ENCODE assay signal across 32 cellular contexts in the genomic region with DNA sequence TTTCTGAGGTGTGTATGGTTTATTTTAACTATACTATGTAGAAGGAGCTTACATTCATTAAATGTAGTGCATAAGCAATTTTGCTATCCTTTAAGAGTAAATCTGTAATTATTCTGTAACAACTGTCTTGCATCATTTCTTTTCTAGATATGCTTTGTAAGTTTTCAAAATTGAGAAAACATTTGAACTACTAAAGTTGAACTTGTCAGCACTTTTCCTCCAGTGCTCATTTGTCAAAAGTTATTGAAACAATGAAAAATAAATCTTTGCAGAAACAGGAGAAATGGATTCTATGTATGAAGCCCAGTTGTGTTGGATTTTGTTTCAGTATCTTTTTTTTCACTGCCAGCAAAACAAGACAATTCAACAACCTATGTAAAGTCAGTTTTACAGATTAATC. TPM values are rescaled to one million over a fixed set of nuclear protein-coding genes. Genes with fewer than 3 reads are reported as not detected.
"Had no signal": no experiment of that assay in that cellular context is flagged by ENCODE, and none has a peak within 500 bp of the region (broad histone marks: within the 10 kb centered on the region; RNA-seq: fewer than 3 reads in every experiment).

No MANE protein-coding gene starts in this region.

- H3K4me1 ChIP-seq: left lung, lower lobe of right lung, right atrium auricular region, suprapubic skin, tibial artery, upper lobe of right lung, uterus had no signal

- DNase-seq: hypothalamus; immature natural killer cell; kidney; left colon; left lung; lower lobe of right lung; mammary epithelial cell; mesenchymal stem cell; naive thymus-derived CD8-positive, alpha-beta T cell; occipital lobe; ovary; stimulated activated CD4-positive, alpha-beta T cell treated with anti-CD3 and anti-CD28 coated beads, Interleukin-12 subunit alpha, Interleukin-12 subunit beta, amount 100 ng/mL, for 4 hours; stimulated activated CD4-positive, alpha-beta T cell treated with anti-CD3 and anti-CD28 coated beads, Interleukin-15, amount 100 ng/mL, for 24 hours; stimulated activated CD4-positive, alpha-beta T cell treated with anti-CD3 and anti-CD28 coated beads, Interleukin-2, amount 100 ng/mL, for 24 hours; stimulated activated CD4-positive, alpha-beta T cell treated with anti-CD3 and anti-CD28 coated beads, Interleukin-4, amount 100 ng/mL, for 1 hour; stimulated activated naive CD4-positive, alpha-beta T cell; tibial artery; trophoblast cell; upper lobe of right lung; uterus had no signal

- H3K36me3 Mint-ChIP-seq: immature natural killer cell; naive thymus-derived CD8-positive, alpha-beta T cell had no signal

- H3K36me3 ChIP-seq: left lung, lower lobe of right lung, neutrophil, ovary, right atrium auricular region, suprapubic skin, thoracic aorta, tibial artery, upper lobe of right lung, uterus had no signal

- H3K4me3 ChIP-seq: left lung, lower lobe of right lung, ovary, right atrium auricular region, skin epidermis, suprapubic skin, thoracic aorta, tibial artery, upper lobe of right lung, uterus had no signal

- H3K9me3 ChIP-seq: left lung, lower lobe of right lung, neutrophil, ovary, right atrium auricular region, suprapubic skin, thoracic aorta, tibial artery, upper lobe of right lung, uterus had no signal

- H3K27ac ChIP-seq: left lung, lower lobe of right lung, neutrophil, ovary, right atrium auricular region, skin epidermis, suprapubic skin, thoracic aorta, tibial artery, upper lobe of right lung, uterus had no signal

- H3K27me3 ChIP-seq: left lung, ovary, right atrium auricular region, suprapubic skin, tibial artery, upper lobe of right lung, uterus had no signal

- H3K27ac Mint-ChIP-seq: immature natural killer cell; naive thymus-derived CD8-positive, alpha-beta T cell; nephron; progenitor cell of endocrine pancreas; stimulated activated naive CD8-positive, alpha-beta T cell treated with anti-CD3 and anti-CD28 coated beads, Interleukin-15, Interleukin-2, amounts not matched to agents 100 ng/mL and 50 ng/mL, for 24 hours had no signal

- H3K9me3 Mint-ChIP-seq: immature natural killer cell; naive thymus-derived CD8-positive, alpha-beta T cell; nephron; neural crest cell; stimulated activated naive CD8-positive, alpha-beta T cell treated with anti-CD3 and anti-CD28 coated beads, Interleukin-15, Interleukin-2, amounts not matched to agents 100 ng/mL and 50 ng/mL, for 24 hours had no signal

- ATAC-seq: left colon; left lung; lower lobe of right lung; naive thymus-derived CD8-positive, alpha-beta T cell; sciatic nerve; upper lobe of right lung had no signal

- H3K4me3 Mint-ChIP-seq: immature natural killer cell; naive thymus-derived CD8-positive, alpha-beta T cell; nephron; neural crest cell; stimulated activated naive CD8-positive, alpha-beta T cell treated with anti-CD3 and anti-CD28 coated beads, Interleukin-15, Interleukin-2, amounts not matched to agents 100 ng/mL and 50 ng/mL, for 24 hours had no signal

- H3K4me1 Mint-ChIP-seq: immature natural killer cell; naive thymus-derived CD8-positive, alpha-beta T cell; nephron; neural crest cell had no signal

- FAIRE-seq: islet of Langerhans, kidney had no signal

RNA-seq across cellular contexts. Expression of a gene that starts 14.5 kb away (rescaled TPM):
- total RNA-seq: naive thymus-derived CD8-positive, alpha-beta T cell; pulmonary artery endothelial cell had no signal
- polyA plus RNA-seq: immature natural killer cell; mammary epithelial cell; naive thymus-derived CD8-positive, alpha-beta T cell had no signal
